Comparison of ENCODE assay signal across 1 cellular context in the genomic region with DNA sequence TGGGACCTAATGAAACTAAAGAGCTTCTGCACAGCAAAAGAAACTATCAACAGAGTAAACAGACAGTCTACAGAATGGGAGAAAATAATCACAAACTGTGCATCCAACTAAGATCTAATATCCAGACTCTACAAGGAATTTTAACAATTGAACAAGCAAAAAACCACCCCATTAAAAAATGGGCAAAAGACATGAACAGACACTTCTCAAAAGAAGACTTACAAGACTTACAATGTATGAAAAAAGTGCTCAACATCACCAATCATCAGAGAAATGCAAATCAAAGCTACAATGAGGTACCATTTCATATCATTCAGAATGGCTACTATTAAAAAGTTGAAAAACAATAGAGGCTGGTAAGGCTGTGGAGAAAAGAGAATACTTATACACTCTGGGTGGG.
TF ChIP-seq lines count a peak whose summit lies in the region.

No MANE protein-coding gene starts in this region.

TF ChIP-seq in IMR-90, 13 proteins besides CTCF, POLR2A, EP300 and RAD21 (continued from another document):
- TF ChIP-seq, protein P1, sequence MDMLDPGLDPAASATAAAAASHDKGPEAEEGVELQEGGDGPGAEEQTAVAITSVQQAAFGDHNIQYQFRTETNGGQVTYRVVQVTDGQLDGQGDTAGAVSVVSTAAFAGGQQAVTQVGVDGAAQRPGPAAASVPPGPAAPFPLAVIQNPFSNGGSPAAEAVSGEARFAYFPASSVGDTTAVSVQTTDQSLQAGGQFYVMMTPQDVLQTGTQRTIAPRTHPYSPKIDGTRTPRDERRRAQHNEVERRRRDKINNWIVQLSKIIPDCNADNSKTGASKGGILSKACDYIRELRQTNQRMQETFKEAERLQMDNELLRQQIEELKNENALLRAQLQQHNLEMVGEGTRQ (IDR thresholded peaks at IDR 0.05; ENCODE audit: low read depth, low read length), result no peak
- TF ChIP-seq MAFK (IDR thresholded peaks at IDR 0.05; ENCODE audit: low read depth, low read length), result no peak
- TF ChIP-seq, protein P2, sequence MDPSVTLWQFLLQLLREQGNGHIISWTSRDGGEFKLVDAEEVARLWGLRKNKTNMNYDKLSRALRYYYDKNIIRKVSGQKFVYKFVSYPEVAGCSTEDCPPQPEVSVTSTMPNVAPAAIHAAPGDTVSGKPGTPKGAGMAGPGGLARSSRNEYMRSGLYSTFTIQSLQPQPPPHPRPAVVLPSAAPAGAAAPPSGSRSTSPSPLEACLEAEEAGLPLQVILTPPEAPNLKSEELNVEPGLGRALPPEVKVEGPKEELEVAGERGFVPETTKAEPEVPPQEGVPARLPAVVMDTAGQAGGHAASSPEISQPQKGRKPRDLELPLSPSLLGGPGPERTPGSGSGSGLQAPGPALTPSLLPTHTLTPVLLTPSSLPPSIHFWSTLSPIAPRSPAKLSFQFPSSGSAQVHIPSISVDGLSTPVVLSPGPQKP (IDR thresholded peaks at IDR 0.05; ENCODE audit: borderline replicate concordance, low read depth, low read length), result no peak
- no peak for TF ChIP-seq CEBPB (IDR thresholded peaks at IDR 0.05; ENCODE audit: low read depth, low read length)
- TF ChIP-seq MAZ (IDR thresholded peaks at IDR 0.05; ENCODE audit: borderline replicate concordance, low read depth, low read length), result no peak
- no peak for TF ChIP-seq SMC3 (IDR thresholded peaks at IDR 0.05; ENCODE audit: low read depth, low read length)
- no peak for TF ChIP-seq NFE2L2 (IDR thresholded peaks at IDR 0.05; ENCODE audit: low read depth, low read length)
- TF ChIP-seq MXI1 (IDR thresholded peaks at IDR 0.05; ENCODE audit: borderline replicate concordance, low read depth, low read length), result no peak
- TF ChIP-seq RCOR1 (IDR thresholded peaks at IDR 0.05; ENCODE audit: insufficient replicate concordance, low read length), result no peak
- no peak for TF ChIP-seq FOS (IDR thresholded peaks at IDR 0.05; ENCODE audit: low read depth, low read length)
- TF ChIP-seq CHD1 (IDR thresholded peaks at IDR 0.05; ENCODE audit: low read depth, low read length), result no peak
TF ChIP-seq in IMR-90: peak in this region for 0.
